ENCODE assay signal across 10 cellular contexts in the genomic region with DNA sequence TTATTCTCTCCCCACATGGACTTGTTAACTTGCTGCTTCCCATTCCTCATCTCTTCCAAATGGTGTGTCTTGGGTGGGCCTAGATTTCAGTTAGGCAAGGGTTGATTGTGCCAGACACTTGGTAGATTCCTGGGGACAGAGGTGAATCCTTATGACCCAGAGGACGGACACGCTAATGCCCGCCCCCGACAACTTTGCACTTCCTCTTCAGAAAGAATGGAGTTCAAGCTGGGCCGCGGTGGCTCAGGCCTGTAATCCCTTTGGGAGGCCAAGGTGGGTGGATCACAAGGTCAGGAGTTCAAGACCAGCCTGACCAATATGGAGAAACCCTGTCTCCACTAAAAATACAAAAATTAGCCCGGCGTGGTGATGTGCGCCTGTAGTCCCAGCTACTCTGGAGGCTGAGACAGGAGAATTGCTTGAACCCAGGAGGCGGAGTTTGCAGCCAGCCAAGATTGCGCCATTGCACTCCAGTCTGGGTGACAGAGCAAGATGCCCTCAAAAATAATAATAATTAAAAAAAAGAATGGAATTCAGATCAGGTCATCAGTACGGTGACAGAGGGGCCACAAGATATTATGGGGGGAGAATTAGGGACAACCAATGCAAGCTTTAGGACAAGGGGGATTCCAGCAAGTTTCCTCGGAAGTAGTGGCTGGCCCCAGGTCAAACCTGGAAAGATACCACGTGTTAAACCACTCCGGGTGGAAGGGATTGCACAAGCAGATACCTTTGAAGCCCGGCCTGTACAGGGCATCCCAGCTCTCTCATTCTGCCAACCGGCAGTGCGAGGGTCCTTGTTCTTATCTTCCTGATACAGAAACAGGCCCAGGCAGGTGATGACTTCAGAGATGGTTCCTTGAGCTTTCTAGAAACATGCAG. TPM values are rescaled to one million over a fixed set of nuclear protein-coding genes. Genes with fewer than 3 reads are reported as not detected.
DNase-seq lines count a peak whose midpoint lies in the region; ATAC-seq, FAIRE-seq and TF ChIP-seq lines count a peak whose summit lies in the region.
"Had no signal": no experiment of that assay in that cellular context is flagged by ENCODE, and none has a peak within 500 bp of the region (broad histone marks: within the 10 kb centered on the region; RNA-seq: fewer than 3 reads in every experiment).

No MANE protein-coding gene starts in this region.

- no peaks in the 10 kb centered on the region for H3K9me3 ChIP-seq in left lung
- no peaks in the 10 kb centered on the region for H3K9me3 ChIP-seq in testis
- no peaks in the 10 kb centered on the region for H3K9me3 ChIP-seq in pancreas
- H3K9me3 ChIP-seq: right lobe of liver had no signal

- no peaks in the 10 kb centered on the region for H3K9me3 Mint-ChIP-seq in activated CD8-positive, alpha-beta memory T cell treated with anti-CD3 and anti-CD28 coated beads, Interleukin-2, amount 10 ng/mL, durations not matched to agents 7 days and 5 days (ENCODE audit: low read depth)
- no peaks in the 10 kb centered on the region for H3K9me3 Mint-ChIP-seq in activated T-helper 2 cell treated with anti-CD3 and anti-CD28 coated beads, Interferon-gamma antibody, Interleukin-2, Interleukin-4, amounts not matched to agents 10 μg/mL and 5 μg/mL and 100 μg/mL, durations not matched to agents 14 hours and 24 hours and 36 hours

- H3K27ac ChIP-seq in left lung (peak overlapping the region in 1 of 2 donors; percentile 13), testis (peak overlapping the region; percentile 7 to 87), pancreas (no peak overlapping the region)

- 71 to 79% methylated on average over 14 to 18 of the region's 18 CpGs for WGBS in testis, 2 donors
- 90 to 91% methylated on average over 18 of the region's 18 CpGs for WGBS in pancreas, 2 donors

- H3K27me3 ChIP-seq in left lung, result no peaks in the 10 kb centered on the region
- no peaks in the 10 kb centered on the region for H3K27me3 ChIP-seq in testis
- no peaks in the 10 kb centered on the region for H3K27me3 ChIP-seq in pancreas
- H3K27me3 ChIP-seq: right lobe of liver had no signal

- H3K27ac Mint-ChIP-seq in activated CD8-positive, alpha-beta memory T cell treated with anti-CD3 and anti-CD28 coated beads, Interleukin-2, amount 10 ng/mL, durations not matched to agents 7 days and 5 days, result peak overlapping the region; percentile 82
- H3K27ac Mint-ChIP-seq in activated T-helper 2 cell treated with anti-CD3 and anti-CD28 coated beads, Interferon-gamma antibody, Interleukin-2, Interleukin-4, amounts not matched to agents 10 μg/mL and 5 μg/mL and 100 μg/mL, durations not matched to agents 14 hours and 24 hours and 36 hours, result no peak overlapping the region

- CTCF ChIA-PET in activated CD8-positive, alpha-beta memory T cell treated with anti-CD3 and anti-CD28 coated beads, Interleukin-2, amount 10 ng/mL, durations not matched to agents 7 days and 5 days (lab: Charles Lee), result interaction anchor here (1.2 to 2.9 kb wide), 2 partner anchors 47 to 106 kb away, joined by 6 to 19 read pairs; no protein-coding TSS in a partner anchor

- H3K36me3 Mint-ChIP-seq in activated CD8-positive, alpha-beta memory T cell treated with anti-CD3 and anti-CD28 coated beads, Interleukin-2, amount 10 ng/mL, durations not matched to agents 7 days and 5 days, result peaks cover 25% of the 10 kb centered on the region
- peaks cover 45% of the 10 kb centered on the region for H3K36me3 Mint-ChIP-seq in activated T-helper 2 cell treated with anti-CD3 and anti-CD28 coated beads, Interferon-gamma antibody, Interleukin-2, Interleukin-4, amounts not matched to agents 10 μg/mL and 5 μg/mL and 100 μg/mL, durations not matched to agents 14 hours and 24 hours and 36 hours (ENCODE audit: low read depth)

- H3K4me3 Mint-ChIP-seq in activated CD8-positive, alpha-beta memory T cell treated with anti-CD3 and anti-CD28 coated beads, Interleukin-2, amount 10 ng/mL, durations not matched to agents 7 days and 5 days, result peak overlapping the region; percentile 100
- peak overlapping the region; percentile 74 for H3K4me3 Mint-ChIP-seq in activated T-helper 2 cell treated with anti-CD3 and anti-CD28 coated beads, Interferon-gamma antibody, Interleukin-2, Interleukin-4, amounts not matched to agents 10 μg/mL and 5 μg/mL and 100 μg/mL, durations not matched to agents 14 hours and 24 hours and 36 hours (ENCODE audit: low read depth)

- ATAC-seq in activated CD8-positive, alpha-beta memory T cell treated with anti-CD3 and anti-CD28 coated beads, Interleukin-2, amount 10 ng/mL, durations not matched to agents 7 days and 5 days, result no peak
- no peak for ATAC-seq in left lung
- no peak for ATAC-seq in pancreas

- H3K4me1 Mint-ChIP-seq in activated CD8-positive, alpha-beta memory T cell treated with anti-CD3 and anti-CD28 coated beads, Interleukin-2, amount 10 ng/mL, durations not matched to agents 7 days and 5 days, result peaks cover 65% of the 10 kb centered on the region
- H3K4me1 Mint-ChIP-seq in activated T-helper 2 cell treated with anti-CD3 and anti-CD28 coated beads, Interferon-gamma antibody, Interleukin-2, Interleukin-4, amounts not matched to agents 10 μg/mL and 5 μg/mL and 100 μg/mL, durations not matched to agents 14 hours and 24 hours and 36 hours (ENCODE audit: low read depth), result peaks cover 47% of the 10 kb centered on the region

- peaks cover 0 to 6% of the 10 kb centered on the region in 2 donors for H3K36me3 ChIP-seq in left lung
- no peaks in the 10 kb centered on the region for H3K36me3 ChIP-seq in testis (ENCODE audit: low read depth, missing control alignments)
- no peaks in the 10 kb centered on the region for H3K36me3 ChIP-seq in pancreas
- H3K36me3 ChIP-seq: right lobe of liver had no signal

- FAIRE-seq in pancreas (lab: Jason Lieb, UNC), result no peak

- H3K27me3 Mint-ChIP-seq in activated CD8-positive, alpha-beta memory T cell treated with anti-CD3 and anti-CD28 coated beads, Interleukin-2, amount 10 ng/mL, durations not matched to agents 7 days and 5 days, result no peaks in the 10 kb centered on the region
- no peaks in the 10 kb centered on the region for H3K27me3 Mint-ChIP-seq in activated T-helper 2 cell treated with anti-CD3 and anti-CD28 coated beads, Interferon-gamma antibody, Interleukin-2, Interleukin-4, amounts not matched to agents 10 μg/mL and 5 μg/mL and 100 μg/mL, durations not matched to agents 14 hours and 24 hours and 36 hours (ENCODE audit: low read depth)

- intact Hi-C loops in activated T-helper 2 cell treated with anti-CD3 and anti-CD28 coated beads, Interferon-gamma antibody, Interleukin-2, Interleukin-4, amounts not matched to agents 10 μg/mL and 5 μg/mL and 100 μg/mL, durations not matched to agents 14 hours and 24 hours and 36 hours (cut with micrococcal nuclease), result no loop called here
- intact Hi-C loops in left lung (cut with DNase I), result no loop called here
- intact Hi-C loops in testis (cut with DNase I; ENCODE audit: low total_unique reads), result loop anchor here (10.0 kb wide), 1 partner anchor 57 kb away; no protein-coding TSS in a partner anchor
- intact Hi-C loops in pancreas (cut with DNase I), result no loop called here

- no peak for TF ChIP-seq POLR2A in testis (IDR thresholded peaks at IDR 0.05)

- TF ChIP-seq CTCF in left lung (IDR thresholded peaks at IDR 0.05), result no peak
- no peak for TF ChIP-seq CTCF in testis (IDR thresholded peaks at IDR 0.05)
- no peak for TF ChIP-seq CTCF in GM10266 (IDR thresholded peaks at IDR 0.05; ENCODE audit: control insufficient read depth, insufficient read depth, low read depth, missing control alignments)
- no peak for TF ChIP-seq CTCF in pancreas (IDR thresholded peaks at IDR 0.05)

- H3K4me1 ChIP-seq in left lung, result peaks cover 11 to 78% of the 10 kb centered on the region in 2 donors
- H3K4me1 ChIP-seq in testis, result peaks cover 49% of the 10 kb centered on the region
- H3K4me1 ChIP-seq in pancreas, result peaks cover 0 to 17% (median 0%) of the 10 kb centered on the region in 3 donors

- DNase-seq in activated CD8-positive, alpha-beta memory T cell treated with anti-CD3 and anti-CD28 coated beads, Interleukin-2, amount 10 ng/mL, durations not matched to agents 7 days and 5 days, result no peak
- DNase-seq in activated CD8-positive, alpha-beta memory T cell treated with anti-CD3 and anti-CD28 coated beads for 24 hours, result no peak
- no peak for DNase-seq in activated T-helper 2 cell treated with anti-CD3 and anti-CD28 coated beads, Interferon-gamma antibody, Interleukin-2, Interleukin-4, amounts not matched to agents 10 μg/mL and 5 μg/mL and 100 μg/mL, durations not matched to agents 14 hours and 24 hours and 36 hours (ENCODE audit: low spot score)
- DNase-seq in left lung (peak; percentile 63 to 82), testis (no peak), NCI-H1092 (lab: John Stamatoyannopoulos, UW) (no peak), GM10266 (ENCODE audit: extremely low spot score) (no peak), pancreas (no peak)
- DNase-seq: NCI-H774 had no signal

- H3K4me3 ChIP-seq in left lung (peak overlapping the region in 1 of 2 donors; percentile 75), testis (no peak overlapping the region), pancreas (no peak overlapping the region)
- H3K4me3 ChIP-seq: right lobe of liver had no signal

RNA-seq across cellular contexts. Expression of gene MYO9B, which starts 2.7 kb away (rescaled TPM):
- 100 to 1,000 TPM; 280 to 356 TPM for total RNA-seq in activated CD8-positive, alpha-beta memory T cell treated with anti-CD3 and anti-CD28 coated beads, Interleukin-2, amount 10 ng/mL, durations not matched to agents 7 days and 5 days
- total RNA-seq in activated T-helper 2 cell treated with anti-CD3 and anti-CD28 coated beads, Interferon-gamma antibody, Interleukin-2, Interleukin-4, amounts not matched to agents 10 μg/mL and 5 μg/mL and 100 μg/mL, durations not matched to agents 14 hours and 24 hours and 36 hours, result 143 TPM in 2 replicates
- 100 to 1,000 TPM in 1 of 2 donors, 10 to 100 TPM in 1; 89.5 to 149 TPM for total RNA-seq in left lung
- 100 to 1,000 TPM; 407 TPM for total RNA-seq in testis
- 121 TPM for polyA plus RNA-seq in testis (ENCODE audit: insufficient read depth, low read depth, low replicate concordance)
- total RNA-seq in pancreas, result 10 to 100 TPM; 16.6 to 49.2 (median 20.8) TPM
- 10 to 100 TPM; 40.9 to 53.4 TPM for polyA plus RNA-seq in pancreas

RNA-seq across cellular contexts. Expression of gene HAUS8, which starts 3.0 kb away (rescaled TPM):
- 10 to 100 TPM; 62.1 to 73.0 TPM for total RNA-seq in activated CD8-positive, alpha-beta memory T cell treated with anti-CD3 and anti-CD28 coated beads, Interleukin-2, amount 10 ng/mL, durations not matched to agents 7 days and 5 days
- 27.8 and 28.8 TPM in 2 replicates for total RNA-seq in activated T-helper 2 cell treated with anti-CD3 and anti-CD28 coated beads, Interferon-gamma antibody, Interleukin-2, Interleukin-4, amounts not matched to agents 10 μg/mL and 5 μg/mL and 100 μg/mL, durations not matched to agents 14 hours and 24 hours and 36 hours
- total RNA-seq in left lung, result 10 to 100 TPM in 1 of 2 donors, 1 to 10 TPM in 1; 8.4 to 11.6 TPM
- total RNA-seq in testis, result 10 to 100 TPM; 20.0 to 23.5 TPM
- polyA plus RNA-seq in testis (ENCODE audit: insufficient read depth, low read depth, low replicate concordance), result 29.7 TPM
- total RNA-seq in pancreas, result 1 to 10 TPM; 2.0 to 5.6 (median 2.1) TPM
- polyA plus RNA-seq in pancreas, result 10 to 100 TPM in 1 of 2 donors, 1 to 10 TPM in 1; 6.5 to 12.0 TPM

RNA-seq across cellular contexts. Expression of gene CPAMD8, which starts 51.7 kb away (rescaled TPM):
- total RNA-seq in activated CD8-positive, alpha-beta memory T cell treated with anti-CD3 and anti-CD28 coated beads, Interleukin-2, amount 10 ng/mL, durations not matched to agents 7 days and 5 days, result 1 to 10 TPM in 1 of 2 experiments, under 1 TPM in 1; 0.21 to 1.3 TPM
- 0.27 and 0.44 TPM in 2 replicates for total RNA-seq in activated T-helper 2 cell treated with anti-CD3 and anti-CD28 coated beads, Interferon-gamma antibody, Interleukin-2, Interleukin-4, amounts not matched to agents 10 μg/mL and 5 μg/mL and 100 μg/mL, durations not matched to agents 14 hours and 24 hours and 36 hours
- total RNA-seq in left lung (10 to 100 TPM; 13.1 to 17.3 TPM), testis (10 to 100 TPM; 30.8 to 46.1 TPM), pancreas (1 to 10 TPM in 3 of 6 donors, under 1 TPM in 3; 0.60 to 4.2 (median 0.99) TPM)
- polyA plus RNA-seq in testis (ENCODE audit: insufficient read depth, low read depth, low replicate concordance) (12.0 TPM), pancreas (1 to 10 TPM; 3.0 to 5.2 TPM)

Comparison
In these comparisons a context has a peak if more than half of its experiments do, and no peak if none do; other contexts are left out.
1. DNase-seq: peak in left lung (2 of 2); none in activated CD8-positive, alpha-beta memory T cell treated with anti-CD3 and anti-CD28 coated beads, Interleukin-2, amount 10 ng/mL, durations not matched to agents 7 days and 5 days (single experiment), activated CD8-positive, alpha-beta memory T cell treated with anti-CD3 and anti-CD28 coated beads for 24 hours (single experiment), activated T-helper 2 cell treated with anti-CD3 and anti-CD28 coated beads, Interferon-gamma antibody, Interleukin-2, Interleukin-4, amounts not matched to agents 10 μg/mL and 5 μg/mL and 100 μg/mL, durations not matched to agents 14 hours and 24 hours and 36 hours (single experiment), testis (single experiment), NCI-H1092 (single experiment), GM10266 (single experiment) and pancreas (0 of 6).
2. H3K27ac ChIP-seq: peak in testis (2 of 2); none in pancreas (0 of 4).